In genomic region chr5:147464211-147464610, GRCh38 we compare ENCODE assay signal across 8 cellular contexts. TPM values are rescaled to one million over a fixed set of nuclear protein-coding genes. Genes with fewer than 3 reads are reported as not detected.
DNase-seq lines count a peak whose midpoint lies in the region; ATAC-seq and TF ChIP-seq lines count a peak whose summit lies in the region.

No MANE protein-coding gene starts in this region.

- POLR2A ChIA-PET in BJ (lab: Charles Lee), result interaction anchor here (0.6 kb wide), 1 partner anchor 130 kb away, joined by 3 read pairs; no protein-coding TSS in a partner anchor

- no peaks in the 10 kb centered on the region for H3K27me3 ChIP-seq in BJ (ENCODE audit: control insufficient read depth, insufficient read depth, low read length)

- TF ChIP-seq CTCF in BJ (IDR thresholded peaks at IDR 0.05; ENCODE audit: insufficient read depth, low read depth, low read length), result peak; percentile 55
- peak; percentile 69 for TF ChIP-seq CTCF in VCaP (conservative IDR thresholded peaks at IDR 0.05)

- no peak overlapping the region for H3K27ac ChIP-seq in VCaP

- peak; percentile 73 for ATAC-seq in HG02870 (IDR thresholded peaks at IDR 0.05; ENCODE audit: unreplicated experiment)
- ATAC-seq in HG03095 (IDR thresholded peaks at IDR 0.05; ENCODE audit: unreplicated experiment), result no peak
- ATAC-seq in GM21515 (IDR thresholded peaks at IDR 0.05; ENCODE audit: unreplicated experiment), result no peak

- no peak for DNase-seq in BJ (ENCODE audit: low read depth)
- peak; percentile 52 for DNase-seq in kidney glomerular epithelial cell (lab: John Stamatoyannopoulos, UW)
- no peak for DNase-seq in occipital lobe (lab: John Stamatoyannopoulos, UW)
- DNase-seq in NCI-H187 (lab: John Stamatoyannopoulos, UW), result no peak

- H3K4me3 ChIP-seq in BJ (ENCODE audit: low read depth, low read length), result no peak overlapping the region

- no peaks in the 10 kb centered on the region for H3K36me3 ChIP-seq in BJ (ENCODE audit: control insufficient read depth, insufficient read depth, low read length)

- CTCF ChIA-PET in BJ (lab: Yijun Ruan, JAX), result interaction anchor here (0.7 to 6.2 kb wide), 12 partner anchors 10 to 114 kb away, joined by 3 to 61 read pairs (median 5); no protein-coding TSS in a partner anchor

RNA-seq across cellular contexts. Expression of gene DPYSL3, which starts 45.7 kb away (rescaled TPM):
- polyA plus RNA-seq in BJ (2011; rRNA removed), result 48.3 and 49.6 TPM in 2 replicates
- 33.4 and 42.2 TPM in 2 replicates for polyA minus RNA-seq in BJ (2011; rRNA and poly(A)+ RNA removed)
- 977 TPM for total RNA-seq in occipital lobe
